In the genomic region with DNA sequence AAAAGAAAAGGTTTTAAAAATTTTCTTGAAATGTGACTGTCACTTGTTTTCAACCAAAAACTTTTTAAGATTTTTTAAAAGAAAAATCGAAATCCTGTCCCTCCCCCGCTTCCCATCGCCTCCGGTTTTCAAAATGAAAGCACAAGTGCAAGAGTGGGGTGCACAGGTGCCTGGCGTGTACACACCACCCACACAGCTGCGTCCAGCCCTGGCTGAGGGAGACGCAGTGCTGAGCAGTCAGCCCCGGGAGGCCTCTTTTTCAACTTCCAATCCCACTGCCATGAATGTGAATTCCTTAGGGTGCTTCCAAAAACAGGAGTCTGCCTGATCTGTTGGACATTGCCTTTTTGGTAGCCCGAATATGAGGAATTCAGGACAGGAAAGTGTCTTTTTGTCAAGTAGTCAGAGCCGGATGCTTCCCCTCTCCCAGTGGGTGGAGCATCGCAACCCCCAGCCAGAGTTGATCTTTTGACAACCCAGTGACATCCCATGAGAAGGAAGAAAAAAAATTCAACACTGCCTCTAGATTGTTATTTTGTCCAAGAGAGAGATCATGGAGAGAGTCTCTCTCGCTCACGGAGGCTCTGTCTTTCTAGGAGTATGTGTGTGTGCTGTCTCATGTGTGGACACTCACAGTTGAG, we compare ENCODE assay signal across 2 cellular contexts.
A peak's percentile ranks its signal among the peaks of the same experiment; 100 is the strongest.
TF ChIP-seq lines count a peak whose summit lies in the region.

No MANE protein-coding gene starts in this region.

TF ChIP-seq in HEK293, 187 proteins besides CTCF, POLR2A, EP300 and RAD21:
- TF ChIP-seq, protein P1, sequence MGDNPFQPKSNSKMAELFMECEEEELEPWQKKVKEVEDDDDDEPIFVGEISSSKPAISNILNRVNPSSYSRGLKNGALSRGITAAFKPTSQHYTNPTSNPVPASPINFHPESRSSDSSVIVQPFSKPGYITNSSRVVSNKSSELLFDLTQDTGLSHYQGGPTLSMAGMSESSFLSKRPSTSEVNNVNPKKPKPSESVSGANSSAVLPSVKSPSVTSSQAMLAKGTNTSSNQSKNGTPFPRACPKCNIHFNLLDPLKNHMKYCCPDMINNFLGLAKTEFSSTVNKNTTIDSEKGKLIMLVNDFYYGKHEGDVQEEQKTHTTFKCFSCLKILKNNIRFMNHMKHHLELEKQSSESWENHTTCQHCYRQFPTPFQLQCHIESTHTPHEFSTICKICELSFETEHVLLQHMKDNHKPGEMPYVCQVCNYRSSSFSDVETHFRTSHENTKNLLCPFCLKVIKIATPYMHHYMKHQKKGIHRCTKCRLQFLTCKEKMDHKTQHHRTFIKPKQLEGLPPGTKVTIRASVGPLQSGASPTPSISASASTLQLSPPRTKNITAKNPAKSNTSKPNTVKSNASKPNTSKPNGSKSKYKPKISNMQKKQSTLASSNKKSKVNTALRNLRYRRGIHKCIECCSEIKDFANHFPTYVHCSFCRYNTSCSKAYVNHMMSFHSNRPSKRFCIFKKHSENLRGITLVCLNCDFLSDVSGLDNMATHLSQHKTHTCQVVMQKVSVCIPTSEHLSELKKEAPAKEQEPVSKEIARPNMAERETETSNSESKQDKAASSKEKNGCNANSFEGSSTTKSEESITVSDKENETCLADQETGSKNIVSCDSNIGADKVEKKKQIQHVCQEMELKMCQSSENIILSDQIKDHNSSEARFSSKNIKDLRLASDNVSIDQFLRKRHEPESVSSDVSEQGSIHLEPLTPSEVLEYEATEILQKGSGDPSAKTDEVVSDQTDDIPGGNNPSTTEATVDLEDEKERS (tag by site-specific recombination; IDR thresholded peaks at IDR 0.05): no peak
- 0 out of 2 replicates have a peak, but pooled peaks have one; percentile 2 for TF ChIP-seq EGR2 (tag by site-specific recombination; IDR thresholded peaks at IDR 0.05; ENCODE audit: low read depth)

TF ChIP-seq in HepG2, 621 proteins besides CTCF, POLR2A, EP300 and RAD21:
- no peak for TF ChIP-seq FLYWCH1 (CRISPR knock-in tag; IDR thresholded peaks at IDR 0.05)
- TF ChIP-seq ARNT2 (CRISPR knock-in tag; IDR thresholded peaks at IDR 0.05; ENCODE audit: low read depth): no peak
- TF ChIP-seq BRD4 (CRISPR knock-in tag; IDR thresholded peaks at IDR 0.05): no peak
- no peak for TF ChIP-seq ETV5 (CRISPR knock-in tag; IDR thresholded peaks at IDR 0.05; ENCODE audit: borderline replicate concordance)
- no peak for TF ChIP-seq ZNF577 (CRISPR knock-in tag; IDR thresholded peaks at IDR 0.05; ENCODE audit: borderline replicate concordance, low read depth)
- no peak for TF ChIP-seq KAT8 (CRISPR knock-in tag; IDR thresholded peaks at IDR 0.05)
- TF ChIP-seq MYC (CRISPR knock-in tag; IDR thresholded peaks at IDR 0.05; ENCODE audit: borderline replicate concordance): no peak
- TF ChIP-seq, protein P2, sequence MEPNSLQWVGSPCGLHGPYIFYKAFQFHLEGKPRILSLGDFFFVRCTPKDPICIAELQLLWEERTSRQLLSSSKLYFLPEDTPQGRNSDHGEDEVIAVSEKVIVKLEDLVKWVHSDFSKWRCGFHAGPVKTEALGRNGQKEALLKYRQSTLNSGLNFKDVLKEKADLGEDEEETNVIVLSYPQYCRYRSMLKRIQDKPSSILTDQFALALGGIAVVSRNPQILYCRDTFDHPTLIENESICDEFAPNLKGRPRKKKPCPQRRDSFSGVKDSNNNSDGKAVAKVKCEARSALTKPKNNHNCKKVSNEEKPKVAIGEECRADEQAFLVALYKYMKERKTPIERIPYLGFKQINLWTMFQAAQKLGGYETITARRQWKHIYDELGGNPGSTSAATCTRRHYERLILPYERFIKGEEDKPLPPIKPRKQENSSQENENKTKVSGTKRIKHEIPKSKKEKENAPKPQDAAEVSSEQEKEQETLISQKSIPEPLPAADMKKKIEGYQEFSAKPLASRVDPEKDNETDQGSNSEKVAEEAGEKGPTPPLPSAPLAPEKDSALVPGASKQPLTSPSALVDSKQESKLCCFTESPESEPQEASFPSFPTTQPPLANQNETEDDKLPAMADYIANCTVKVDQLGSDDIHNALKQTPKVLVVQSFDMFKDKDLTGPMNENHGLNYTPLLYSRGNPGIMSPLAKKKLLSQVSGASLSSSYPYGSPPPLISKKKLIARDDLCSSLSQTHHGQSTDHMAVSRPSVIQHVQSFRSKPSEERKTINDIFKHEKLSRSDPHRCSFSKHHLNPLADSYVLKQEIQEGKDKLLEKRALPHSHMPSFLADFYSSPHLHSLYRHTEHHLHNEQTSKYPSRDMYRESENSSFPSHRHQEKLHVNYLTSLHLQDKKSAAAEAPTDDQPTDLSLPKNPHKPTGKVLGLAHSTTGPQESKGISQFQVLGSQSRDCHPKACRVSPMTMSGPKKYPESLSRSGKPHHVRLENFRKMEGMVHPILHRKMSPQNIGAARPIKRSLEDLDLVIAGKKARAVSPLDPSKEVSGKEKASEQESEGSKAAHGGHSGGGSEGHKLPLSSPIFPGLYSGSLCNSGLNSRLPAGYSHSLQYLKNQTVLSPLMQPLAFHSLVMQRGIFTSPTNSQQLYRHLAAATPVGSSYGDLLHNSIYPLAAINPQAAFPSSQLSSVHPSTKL (CRISPR knock-in tag; IDR thresholded peaks at IDR 0.05): no peak
- TF ChIP-seq ZNF839 (CRISPR knock-in tag; IDR thresholded peaks at IDR 0.05; ENCODE audit: borderline replicate concordance): no peak
- TF ChIP-seq, protein P3, sequence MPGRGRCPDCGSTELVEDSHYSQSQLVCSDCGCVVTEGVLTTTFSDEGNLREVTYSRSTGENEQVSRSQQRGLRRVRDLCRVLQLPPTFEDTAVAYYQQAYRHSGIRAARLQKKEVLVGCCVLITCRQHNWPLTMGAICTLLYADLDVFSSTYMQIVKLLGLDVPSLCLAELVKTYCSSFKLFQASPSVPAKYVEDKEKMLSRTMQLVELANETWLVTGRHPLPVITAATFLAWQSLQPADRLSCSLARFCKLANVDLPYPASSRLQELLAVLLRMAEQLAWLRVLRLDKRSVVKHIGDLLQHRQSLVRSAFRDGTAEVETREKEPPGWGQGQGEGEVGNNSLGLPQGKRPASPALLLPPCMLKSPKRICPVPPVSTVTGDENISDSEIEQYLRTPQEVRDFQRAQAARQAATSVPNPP (CRISPR knock-in tag; IDR thresholded peaks at IDR 0.05): no peak
- no peak for TF ChIP-seq MXI1 (IDR thresholded peaks at IDR 0.05; ENCODE audit: borderline replicate concordance, low read depth, low read length)
